Comparison of ENCODE assay signal across 1 cellular context in genomic region chr10:67779455-67780205, GRCh38.
TF ChIP-seq lines count a peak whose summit lies in the region.

No MANE protein-coding gene starts in this region.

TF ChIP-seq in HepG2, 621 proteins besides CTCF, POLR2A, EP300 and RAD21 (continued from another document):
- TF ChIP-seq ZNF337 (CRISPR knock-in tag; IDR thresholded peaks at IDR 0.05; ENCODE audit: borderline replicate concordance, low read depth) (no peak), ELF3 (CRISPR knock-in tag; IDR thresholded peaks at IDR 0.05) (peak; percentile 21; the same call in 1 of the 2 replicates), HNRNPUL1 (IDR thresholded peaks at IDR 0.05; ENCODE audit: low read depth, low read length) (no peak), STAG1 (CRISPR knock-in tag; IDR thresholded peaks at IDR 0.05) (peak; percentile 88), RFX1 (IDR thresholded peaks at IDR 0.05) (no peak)
